In the genomic region with DNA sequence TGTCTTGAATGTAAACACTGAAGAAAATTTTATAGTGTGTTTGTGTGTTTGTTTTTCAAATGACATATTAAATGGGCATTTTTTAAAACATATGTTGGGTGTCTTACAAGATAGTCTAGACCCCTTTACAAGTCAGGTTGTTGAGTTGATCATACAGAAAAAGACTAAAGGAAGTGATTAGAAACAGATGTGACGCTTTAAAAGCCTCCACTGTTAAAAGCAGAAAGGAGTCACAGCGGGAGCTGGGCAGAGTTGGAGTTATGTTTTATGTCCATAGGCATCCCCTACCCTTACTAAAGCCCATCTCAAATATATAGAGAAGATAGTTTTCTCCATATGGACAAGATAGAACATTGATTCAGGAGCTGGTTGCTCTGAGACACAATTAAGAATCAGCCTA, we compare ENCODE assay signal across 14 cellular contexts.
DNase-seq lines count a peak whose midpoint lies in the region; ATAC-seq and TF ChIP-seq lines count a peak whose summit lies in the region.
"Had no signal": no experiment of that assay in that cellular context is flagged by ENCODE, and none has a peak within 500 bp of the region (broad histone marks: within the 10 kb centered on the region; RNA-seq: fewer than 3 reads in every experiment).

No MANE protein-coding gene starts in this region.

- H2AFZ ChIP-seq in IMR-90 (replicated peaks; ENCODE audit: low read length, poor library complexity), result no peak overlapping the region
- peak overlapping the region; percentile 46 for H2AFZ ChIP-seq in smooth muscle cell (ENCODE audit: low read depth)
- H2AFZ ChIP-seq: GM23338 had no signal

- H4K91ac ChIP-seq in IMR-90 (ENCODE audit: insufficient read depth, low read depth, low read length), result no peak overlapping the region

- TF ChIP-seq POLR2A in IMR-90 (IDR thresholded peaks at IDR 0.05; ENCODE audit: low read depth, low read length), result no peak

- H3K9me3 ChIP-seq in IMR-90 (ENCODE audit: control insufficient read depth, insufficient read depth, low read length) (no peaks in the 10 kb centered on the region), smooth muscle cell (replicated peaks; ENCODE audit: low read depth) (no peaks in the 10 kb centered on the region)
- H3K9me3 ChIP-seq: BE2C had no signal

- intact Hi-C loops in IMR-90 (cut with micrococcal nuclease), result loop anchor here (10.0 kb wide), 1 partner anchor 299 kb away; no protein-coding TSS in a partner anchor

- H3K4me1 Mint-ChIP-seq in mesothelial cell of epicardium, result peaks cover 30% of the 10 kb centered on the region
- H3K4me1 Mint-ChIP-seq: CD4-positive, alpha-beta memory T cell had no signal

- POLR2A ChIA-PET in IMR-90 (lab: Charles Lee; ENCODE audit: unreplicated experiment), result no interaction called here

- H2AK5ac ChIP-seq in IMR-90 (ENCODE audit: low read depth, low read length), result no peak overlapping the region

- H3K27ac Mint-ChIP-seq in mesothelial cell of epicardium, result peak overlapping the region; percentile 70
- H3K27ac Mint-ChIP-seq in activated naive CD4-positive, alpha-beta T cell treated with anti-CD3 and anti-CD28 coated beads, Interleukin-2, amount 50 U/mL, for 72 hours, result no peak overlapping the region
- H3K27ac Mint-ChIP-seq: CD4-positive, alpha-beta memory T cell; GM23338 had no signal

- CTCF ChIA-PET in IMR-90 (lab: Yijun Ruan, JAX), result interaction anchor here (0.5 kb wide), 1 partner anchor 15 kb away, joined by 3 read pairs; no protein-coding TSS in a partner anchor

- no peak overlapping the region for H4K8ac ChIP-seq in IMR-90 (ENCODE audit: low read depth in 2 of 2, low read length in 2 of 2)

- H2BK20ac ChIP-seq in IMR-90 (ENCODE audit: low read depth, low read length), result 0 out of 2 replicates have a peak overlapping the region, but pooled peaks have one; percentile 18

- no peak overlapping the region for H3K23ac ChIP-seq in IMR-90 (ENCODE audit: low read depth, low read length)

- TF ChIP-seq RAD21 in IMR-90 (IDR thresholded peaks at IDR 0.05; ENCODE audit: low read length), result no peak

- H3K14ac ChIP-seq in IMR-90 (replicated peaks; ENCODE audit: low read depth, low read length), result no peak overlapping the region

- H2BK5ac ChIP-seq in IMR-90 (ENCODE audit: low read depth, low read length, poor library complexity, severe bottlenecking), result no peak overlapping the region

- H3K9ac ChIP-seq in IMR-90 (ENCODE audit: low read depth, low read length) (no peak overlapping the region), smooth muscle cell (ENCODE audit: low read depth) (no peak overlapping the region)

- no peak overlapping the region for H3K4me2 ChIP-seq in IMR-90 (ENCODE audit: low read depth, low read length)
- H3K4me2 ChIP-seq in smooth muscle cell, result peak overlapping the region; percentile 44
- H3K4me2 ChIP-seq: GM23338 had no signal

- no peak overlapping the region for H2BK15ac ChIP-seq in IMR-90 (ENCODE audit: low read depth, low read length)

- H3K9me1 ChIP-seq in IMR-90 (ENCODE audit: insufficient read depth, low read length), result 0 out of 2 replicates have a peak, but pooled peaks cover 2% of the 10 kb centered on the region

- H3K4ac ChIP-seq in IMR-90 (ENCODE audit: low read depth, low read length), result no peak overlapping the region

- H3K27ac ChIP-seq in IMR-90 (ENCODE audit: insufficient read depth, low read length), result no peak overlapping the region
- H3K27ac ChIP-seq in smooth muscle cell (ENCODE audit: low read depth), result no peak overlapping the region
- H3K27ac ChIP-seq: C4-2B had no signal

- H3K4me1 ChIP-seq in IMR-90 (ENCODE audit: control insufficient read depth, insufficient read depth, low read length) (peaks cover 5% of the 10 kb centered on the region; the same call in 1 of the 2 replicates), smooth muscle cell (ENCODE audit: low read depth) (peaks cover 26% of the 10 kb centered on the region)
- H3K4me1 ChIP-seq: BE2C had no signal

- WGBS in IMR-90 (ENCODE audit: extremely low coverage in 2 of 2, insufficient read length in 1 of 2), 2 experiments, result no CpG with 5 or more reads among the region's 2 CpGs
- WGBS in smooth muscle cell (ENCODE audit: low lambda C conversion rate), result 43% methylated on average over 2 of the region's 2 CpGs

- ATAC-seq in IMR-90 (ENCODE audit: low read depth) (peak; percentile 51), SK-N-SH treated with all-trans-retinoic acid at 6 μM for 48 hours (peak; percentile 38; the same call in 1 of the 3 replicates)
- ATAC-seq in activated CD4-positive, CD25-positive, alpha-beta regulatory T cell treated with anti-CD3 and anti-CD28 coated beads, Interleukin-2, amount 50 U/mL, for 24 hours, result no peak
- ATAC-seq in activated naive CD4-positive, alpha-beta T cell treated with anti-CD3 and anti-CD28 coated beads, Interleukin-2, amount 50 U/mL, for 72 hours, result no peak
- ATAC-seq: GM23338 had no signal

- dilution Hi-C loops in IMR-90 (cut with HindIII; ENCODE audit: low sequenced_read_pairs, unreplicated experiment), result no loop called here

- no peaks in the 10 kb centered on the region for H3K79me1 ChIP-seq in IMR-90 (ENCODE audit: low read depth in 1 of 2, low read length in 2 of 2)

- H4K20me1 ChIP-seq in IMR-90 (ENCODE audit: insufficient read depth, low read length), result no peaks in the 10 kb centered on the region
- H4K20me1 ChIP-seq in smooth muscle cell (ENCODE audit: low read depth), result no peaks in the 10 kb centered on the region

- H3F3A ChIP-seq in smooth muscle cell (ENCODE audit: low read depth), result peaks cover 7% of the 10 kb centered on the region

- H3K4me3 ChIP-seq in IMR-90 (ENCODE audit: insufficient read depth, low read depth, low read length) (no peak overlapping the region), smooth muscle cell (no peak overlapping the region)
- H3K4me3 ChIP-seq: GM23338 had no signal

- in situ Hi-C loops in IMR-90 (cut with MboI; ENCODE audit: low sequenced_read_pairs), result no loop called here

- H3K27me3 Mint-ChIP-seq in mesothelial cell of epicardium (ENCODE audit: low read depth), result no peaks in the 10 kb centered on the region
- H3K27me3 Mint-ChIP-seq: CD4-positive, alpha-beta memory T cell had no signal

- peak; percentile 18 for DNase-seq in IMR-90
- DNase-seq in mesothelial cell of epicardium (ENCODE audit: low spot score in 2 of 2, unreplicated experiment in 2 of 2), result no peak
- no peak for DNase-seq in smooth muscle cell (lab: John Stamatoyannopoulos, UW; ENCODE audit: unreplicated experiment)
- no peak for DNase-seq in glomerular visceral epithelial cell (ENCODE audit: extremely low spot score)
- DNase-seq in activated naive CD4-positive, alpha-beta T cell treated with anti-CD3 and anti-CD28 coated beads, Interleukin-2, amount 50 U/mL, for 72 hours (ENCODE audit: low spot score in 2 of 2), result no peak
- DNase-seq: BE2C; CD4-positive, alpha-beta memory T cell; DMS79; EL; H7 had no signal

- H3K9me3 Mint-ChIP-seq in mesothelial cell of epicardium, result no peaks in the 10 kb centered on the region
- H3K9me3 Mint-ChIP-seq in activated naive CD4-positive, alpha-beta T cell treated with anti-CD3 and anti-CD28 coated beads, Interleukin-2, amount 50 U/mL, for 72 hours, result peaks cover 0 to 9% of the 10 kb centered on the region in 2 donors
- H3K9me3 Mint-ChIP-seq: CD4-positive, alpha-beta memory T cell; GM23338 had no signal

- no peak overlapping the region for H3K4me3 Mint-ChIP-seq in mesothelial cell of epicardium
- H3K4me3 Mint-ChIP-seq: CD4-positive, alpha-beta memory T cell; GM23338 had no signal

- H3K27me3 ChIP-seq in IMR-90 (ENCODE audit: control insufficient read depth, insufficient read depth, low read length) (no peaks in the 10 kb centered on the region), smooth muscle cell (ENCODE audit: low read depth) (no peaks in the 10 kb centered on the region)
- H3K27me3 ChIP-seq: BE2C had no signal

- H2BK120ac ChIP-seq in IMR-90 (ENCODE audit: low read depth, low read length), result no peak overlapping the region

- no peak overlapping the region for H3K56ac ChIP-seq in IMR-90 (ENCODE audit: extremely low read depth, insufficient read depth, low read length)

- H2AK9ac ChIP-seq in IMR-90 (replicated peaks; ENCODE audit: low read depth, low read length, poor library complexity), result no peak overlapping the region

- BruUV-seq in IMR-90 (replicated peaks; lab: Mats Ljungman, UMichigan), result no TSS peak

- H3K36me3 ChIP-seq in IMR-90 (ENCODE audit: control insufficient read depth, insufficient read depth, low read length), result no peaks in the 10 kb centered on the region
- no peaks in the 10 kb centered on the region for H3K36me3 ChIP-seq in smooth muscle cell (ENCODE audit: low read depth)
- H3K36me3 ChIP-seq: BE2C had no signal

- no peaks in the 10 kb centered on the region for H3K79me2 ChIP-seq in smooth muscle cell (ENCODE audit: low read depth)

- no peak overlapping the region for H3K18ac ChIP-seq in IMR-90 (ENCODE audit: low read depth, low read length)

- TF ChIP-seq CTCF in IMR-90 (conservative IDR thresholded peaks at IDR 0.05; ENCODE audit: low read depth, low read length) (no peak), mesothelial cell of epicardium (IDR thresholded peaks at IDR 0.05; ENCODE audit: unreplicated experiment) (no peak), smooth muscle cell (IDR thresholded peaks at IDR 0.05; ENCODE audit: borderline replicate concordance, insufficient read depth, poor library complexity, severe bottlenecking) (no peak)

- H4K5ac ChIP-seq in IMR-90 (ENCODE audit: low read depth, low read length), result no peak overlapping the region

- no peaks in the 10 kb centered on the region for H3K36me3 Mint-ChIP-seq in mesothelial cell of epicardium
- H3K36me3 Mint-ChIP-seq in activated naive CD4-positive, alpha-beta T cell treated with anti-CD3 and anti-CD28 coated beads, Interleukin-2, amount 50 U/mL, for 72 hours, result no peaks in the 10 kb centered on the region
- H3K36me3 Mint-ChIP-seq: CD4-positive, alpha-beta memory T cell had no signal

TF ChIP-seq in IMR-90, 13 proteins besides CTCF, POLR2A, EP300 and RAD21 (continues in another document):
- no peak for TF ChIP-seq CHD1 (IDR thresholded peaks at IDR 0.05; ENCODE audit: low read depth, low read length)
- TF ChIP-seq NFE2L2 (IDR thresholded peaks at IDR 0.05; ENCODE audit: low read depth, low read length), result no peak
- TF ChIP-seq SMC3 (IDR thresholded peaks at IDR 0.05; ENCODE audit: low read depth, low read length), result no peak
- TF ChIP-seq RCOR1 (IDR thresholded peaks at IDR 0.05; ENCODE audit: insufficient replicate concordance, low read length), result no peak
- TF ChIP-seq FOS (IDR thresholded peaks at IDR 0.05; ENCODE audit: low read depth, low read length), result no peak
- no peak for TF ChIP-seq RFX5 (IDR thresholded peaks at IDR 0.05; ENCODE audit: low read depth, low read length)
- TF ChIP-seq CEBPB (IDR thresholded peaks at IDR 0.05; ENCODE audit: low read depth, low read length), result no peak

Comparison
In these comparisons a context has a peak if more than half of its experiments do, and no peak if none do; other contexts are left out.
1. ATAC-seq: peak in IMR-90 (single experiment) and SK-N-SH treated with all-trans-retinoic acid at 6 μM for 48 hours (single experiment); none in activated CD4-positive, CD25-positive, alpha-beta regulatory T cell treated with anti-CD3 and anti-CD28 coated beads, Interleukin-2, amount 50 U/mL, for 24 hours (0 of 2) and activated naive CD4-positive, alpha-beta T cell treated with anti-CD3 and anti-CD28 coated beads, Interleukin-2, amount 50 U/mL, for 72 hours (0 of 2).